In the genomic region with DNA sequence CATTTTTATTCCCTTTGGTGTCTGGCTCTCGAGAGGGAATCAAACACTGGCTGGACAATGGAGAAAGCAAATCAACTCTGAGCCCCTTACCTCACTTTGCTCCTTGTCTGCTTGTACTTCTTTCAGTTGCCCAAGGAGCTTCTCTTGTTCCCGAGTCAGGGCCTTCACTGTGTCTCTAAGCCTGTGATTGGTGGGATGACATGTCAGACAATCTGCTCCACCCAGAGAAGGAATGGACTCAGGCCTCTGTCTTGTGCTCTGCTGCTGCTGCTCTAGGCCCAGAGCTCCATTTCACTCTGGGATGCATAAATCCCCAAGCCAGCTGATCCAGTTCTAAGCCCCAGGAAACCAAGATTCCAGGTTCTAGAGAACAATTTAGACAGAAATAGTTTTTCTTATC, we compare ENCODE assay signal across 25 cellular contexts. TPM values are rescaled to one million over a fixed set of nuclear protein-coding genes. Genes with fewer than 3 reads are reported as not detected.
DNase-seq lines count a peak whose midpoint lies in the region; ATAC-seq and TF ChIP-seq lines count a peak whose summit lies in the region.
"Had no signal": no experiment of that assay in that cellular context is flagged by ENCODE, and none has a peak within 500 bp of the region (broad histone marks: within the 10 kb centered on the region; RNA-seq: fewer than 3 reads in every experiment).

No MANE protein-coding gene starts in this region.

- intact Hi-C loops in naive thymus-derived CD4-positive, alpha-beta T cell (cut with micrococcal nuclease): no loop called here

- H3K9me3 Mint-ChIP-seq in stimulated activated naive B cell treated with anti-CD40 and anti-IgM and Interleukin-4, amounts not matched to agents 10 μg/mL and 1 μg/mL and 100 μg/mL, for 72 hours: no peaks in the 10 kb centered on the region
- H3K9me3 Mint-ChIP-seq in naive thymus-derived CD4-positive, alpha-beta T cell: no peaks in the 10 kb centered on the region
- H3K9me3 Mint-ChIP-seq: CD8-positive, alpha-beta memory T cell; IgD-negative memory B cell had no signal

- ATAC-seq in SK-N-SH treated with all-trans-retinoic acid at 6 μM for 48 hours: peak; percentile 36; the same call in 1 of the 3 replicates
- ATAC-seq in stimulated activated naive B cell treated with anti-CD40 and anti-IgM and Interleukin-4, amounts not matched to agents 10 μg/mL and 1 μg/mL and 100 μg/mL, for 72 hours (replicated peaks): no peak
- ATAC-seq in naive thymus-derived CD4-positive, alpha-beta T cell: no peak
- no peak for ATAC-seq in HG02852 (IDR thresholded peaks at IDR 0.05; ENCODE audit: unreplicated experiment)
- ATAC-seq: Panc1, Right ventricle myocardium inferior had no signal

- H3K36me3 ChIP-seq in SK-N-SH (replicated peaks in 1 of 2; ENCODE audit: control insufficient read depth in 1 of 2, insufficient read depth in 2 of 2, low read length in 1 of 2): peaks cover 25 to 52% of the 10 kb centered on the region in 2 experiments
- H3K36me3 ChIP-seq in adipocyte (ENCODE audit: control insufficient read depth, insufficient read depth, low read length, severe bottlenecking): peaks cover 92% of the 10 kb centered on the region
- H3K36me3 ChIP-seq in naive thymus-derived CD4-positive, alpha-beta T cell (ENCODE audit: control insufficient read depth in 2 of 3, insufficient read depth in 3 of 3, low read length in 3 of 3): peaks cover 16 to 85% (median 23%) of the 10 kb centered on the region in 3 experiments

- H3K36me3 Mint-ChIP-seq in stimulated activated naive B cell treated with anti-CD40 and anti-IgM and Interleukin-4, amounts not matched to agents 10 μg/mL and 1 μg/mL and 100 μg/mL, for 72 hours: peaks cover 26 to 58% of the 10 kb centered on the region in 2 donors
- H3K36me3 Mint-ChIP-seq in naive thymus-derived CD4-positive, alpha-beta T cell: peaks cover 18 to 76% (median 44%) of the 10 kb centered on the region in 5 donors

- H3K4me3 ChIP-seq in SK-N-SH (ENCODE audit: low read depth in 2 of 2, low read length in 1 of 2): no peak overlapping the region
- no peak overlapping the region for H3K4me3 ChIP-seq in adipocyte (ENCODE audit: low read length)
- H3K4me3 ChIP-seq in fibroblast of mammary gland (ENCODE audit: control insufficient read depth, low read depth, low read length): no peak overlapping the region
- no peak overlapping the region for H3K4me3 ChIP-seq in naive thymus-derived CD4-positive, alpha-beta T cell (ENCODE audit: low read length)
- H3K4me3 ChIP-seq: BLaER1 treated with 17β-estradiol and CSF1 and Interleukin-3, amounts not matched to agents 10 nM and 100 nM; SK-N-MC had no signal

- no peaks in the 10 kb centered on the region for H4K20me1 ChIP-seq in SK-N-SH (ENCODE audit: insufficient read depth)

- no peak overlapping the region for H2AFZ ChIP-seq in SK-N-SH (ENCODE audit: low read depth)

- CTCF ChIA-PET in SK-N-SH (lab: Yijun Ruan, JAX): interaction anchor here (1.0 to 2.3 kb wide), 8 partner anchors 17 to 176 kb away, joined by 3 to 11 read pairs (median 3); a partner anchor contains a TSS
- CTCF ChIA-PET in naive thymus-derived CD4-positive, alpha-beta T cell (lab: Charles Lee): interaction anchor here (0.7 to 1.5 kb wide), 2 partner anchors 17 to 347 kb away, joined by 3 to 4 read pairs; no protein-coding TSS in a partner anchor

- H3K27ac ChIP-seq in SK-N-SH (ENCODE audit: low read depth in 2 of 2, low read length in 1 of 2): no peak overlapping the region
- H3K27ac ChIP-seq in naive thymus-derived CD4-positive, alpha-beta T cell (ENCODE audit: low read depth, low read length): no peak overlapping the region
- H3K27ac ChIP-seq: BLaER1 treated with 17β-estradiol and CSF1 and Interleukin-3, amounts not matched to agents 10 nM and 100 nM; SK-N-MC had no signal

- H3K27ac Mint-ChIP-seq in stimulated activated naive B cell treated with anti-CD40 and anti-IgM and Interleukin-4, amounts not matched to agents 10 μg/mL and 1 μg/mL and 100 μg/mL, for 72 hours: peak overlapping the region; percentile 15
- H3K27ac Mint-ChIP-seq in naive thymus-derived CD4-positive, alpha-beta T cell: no peak overlapping the region
- H3K27ac Mint-ChIP-seq: IgD-negative memory B cell had no signal

- TF ChIP-seq RAD21 in SK-N-SH (IDR thresholded peaks at IDR 0.05; ENCODE audit: low read length): no peak

- H3K9ac ChIP-seq in SK-N-SH (no peak overlapping the region), adipocyte (ENCODE audit: low read length) (no peak overlapping the region)
- H3K9ac ChIP-seq: BLaER1 treated with 17β-estradiol and CSF1 and Interleukin-3, amounts not matched to agents 10 nM and 100 nM had no signal

- no peaks in the 10 kb centered on the region for H3K4me1 Mint-ChIP-seq in stimulated activated naive B cell treated with anti-CD40 and anti-IgM and Interleukin-4, amounts not matched to agents 10 μg/mL and 1 μg/mL and 100 μg/mL, for 72 hours
- H3K4me1 Mint-ChIP-seq in naive thymus-derived CD4-positive, alpha-beta T cell: peaks cover 0 to 7% (median under 1%) of the 10 kb centered on the region in 7 donors

- no peak for TF ChIP-seq EP300 in SK-N-SH (IDR thresholded peaks at IDR 0.05; ENCODE audit: borderline replicate concordance in 1 of 2, low read depth in 1 of 2, low read length in 1 of 2)

- POLR2A ChIA-PET in SK-N-SH (lab: Yijun Ruan, JAX): no interaction called here
- POLR2A ChIA-PET in naive thymus-derived CD4-positive, alpha-beta T cell (lab: Charles Lee): interaction anchor here (1.6 kb wide), 1 partner anchor 9 kb away, joined by 4 read pairs; no protein-coding TSS in a partner anchor

- no peak for DNase-seq in SK-N-SH
- DNase-seq in adipocyte (ENCODE audit: low read depth): peak; percentile 15
- peak; percentile 20 for DNase-seq in fibroblast of mammary gland (ENCODE audit: low read depth)
- no peak for DNase-seq in stimulated activated naive B cell treated with anti-CD40 and anti-IgM and Interleukin-4, amounts not matched to agents 10 μg/mL and 1 μg/mL and 100 μg/mL, for 72 hours
- DNase-seq in epidermal melanocyte (ENCODE audit: insufficient read length, low spot score): no peak
- DNase-seq in naive thymus-derived CD4-positive, alpha-beta T cell: no peak
- DNase-seq: 8988T; CD8-positive, alpha-beta memory T cell; DND-41; GF-D8; NCI-H1436 treated with DMSO at 0.1 percent for 48 hours; NCI-H2029 treated with DMSO at 0.1 percent for 48 hours; NCI-H2171 treated with DMSO at 0.1 percent for 48 hours; NCI-H510A; NCI-H774 had no signal

- no peaks in the 10 kb centered on the region for H3K79me2 ChIP-seq in SK-N-SH (ENCODE audit: insufficient read depth)

- H3K4me2 ChIP-seq in SK-N-SH: no peak overlapping the region
- H3K4me2 ChIP-seq: BLaER1 treated with 17β-estradiol and CSF1 and Interleukin-3, amounts not matched to agents 10 nM and 100 nM had no signal

- WGBS in SK-N-SH (ENCODE audit: low lambda C conversion rate): 82% methylated on average over 2 of the region's 2 CpGs

- TF ChIP-seq CTCF in SK-N-SH (IDR thresholded peaks at IDR 0.05) (no peak), fibroblast of mammary gland (conservative IDR thresholded peaks at IDR 0.05; ENCODE audit: control insufficient read depth, insufficient read depth, low read depth, low read length) (no peak)

- no peaks in the 10 kb centered on the region for H3K4me1 ChIP-seq in SK-N-SH (ENCODE audit: control insufficient read depth in 1 of 2, insufficient read depth in 2 of 2, low read depth in 1 of 2, low read length in 1 of 2)
- peaks cover 20% of the 10 kb centered on the region for H3K4me1 ChIP-seq in adipocyte (ENCODE audit: control insufficient read depth, insufficient read depth, low read length)
- H3K4me1 ChIP-seq in naive thymus-derived CD4-positive, alpha-beta T cell (ENCODE audit: control insufficient read depth in 2 of 2, insufficient read depth in 2 of 2, low read length in 2 of 2): no peaks in the 10 kb centered on the region
- H3K4me1 ChIP-seq: BLaER1 treated with 17β-estradiol and CSF1 and Interleukin-3, amounts not matched to agents 10 nM and 100 nM had no signal

- no peak overlapping the region for H3K4me3 Mint-ChIP-seq in stimulated activated naive B cell treated with anti-CD40 and anti-IgM and Interleukin-4, amounts not matched to agents 10 μg/mL and 1 μg/mL and 100 μg/mL, for 72 hours
- no peak overlapping the region for H3K4me3 Mint-ChIP-seq in naive thymus-derived CD4-positive, alpha-beta T cell
- H3K4me3 Mint-ChIP-seq: CD8-positive, alpha-beta memory T cell; IgD-negative memory B cell had no signal

- H3K27me3 Mint-ChIP-seq in stimulated activated naive B cell treated with anti-CD40 and anti-IgM and Interleukin-4, amounts not matched to agents 10 μg/mL and 1 μg/mL and 100 μg/mL, for 72 hours: no peaks in the 10 kb centered on the region
- H3K27me3 Mint-ChIP-seq in naive thymus-derived CD4-positive, alpha-beta T cell: no peaks in the 10 kb centered on the region
- H3K27me3 Mint-ChIP-seq: CD8-positive, alpha-beta memory T cell; IgD-negative memory B cell had no signal

- no peaks in the 10 kb centered on the region for H3K9me2 ChIP-seq in SK-N-SH

- H3F3A ChIP-seq in SK-N-SH (replicated peaks; ENCODE audit: insufficient read depth): no peaks in the 10 kb centered on the region

- no peaks in the 10 kb centered on the region for H3K27me3 ChIP-seq in SK-N-SH (ENCODE audit: insufficient read depth)
- H3K27me3 ChIP-seq in adipocyte (replicated peaks; ENCODE audit: control insufficient read depth, insufficient read depth, low read length): no peaks in the 10 kb centered on the region
- no peaks in the 10 kb centered on the region for H3K27me3 ChIP-seq in naive thymus-derived CD4-positive, alpha-beta T cell (ENCODE audit: control insufficient read depth in 2 of 2, insufficient read depth in 2 of 2, low read length in 2 of 2)
- H3K27me3 ChIP-seq: BLaER1 treated with 17β-estradiol and CSF1 and Interleukin-3, amounts not matched to agents 10 nM and 100 nM had no signal

- H3K9me3 ChIP-seq in SK-N-SH: no peaks in the 10 kb centered on the region
- H3K9me3 ChIP-seq in adipocyte (ENCODE audit: control insufficient read depth, low read length): no peaks in the 10 kb centered on the region
- no peaks in the 10 kb centered on the region for H3K9me3 ChIP-seq in naive thymus-derived CD4-positive, alpha-beta T cell (ENCODE audit: control insufficient read depth in 2 of 3, low read length in 3 of 3)
- H3K9me3 ChIP-seq: BLaER1 treated with 17β-estradiol and CSF1 and Interleukin-3, amounts not matched to agents 10 nM and 100 nM had no signal

RNA-seq across cellular contexts. Expression of a gene that starts 7.6 kb away (rescaled TPM):
- 72.1 and 130 TPM in 2 replicates for polyA plus RNA-seq in SK-N-SH (2012; rRNA removed)
- polyA plus RNA-seq in SK-N-SH (2012; cell fraction: cytosol; rRNA removed): 43.0 and 60.7 TPM in 2 replicates
- 261 and 365 TPM in 2 replicates for polyA plus RNA-seq in SK-N-SH (2012; cell fraction: nucleus; rRNA removed)
- total RNA-seq in naive thymus-derived CD4-positive, alpha-beta T cell: 100 to 1,000 TPM in 3 of 5 experiments, 10 to 100 TPM in 2; 66.1 to 175 (median 137) TPM
- 10 to 100 TPM; 58.7 to 68.9 TPM for polyA plus RNA-seq in naive thymus-derived CD4-positive, alpha-beta T cell

RNA-seq across cellular contexts. Expression of a gene that starts 32.1 kb away (rescaled TPM):
- polyA plus RNA-seq in SK-N-SH (2012; rRNA removed): not detected in 2 replicates
- polyA plus RNA-seq in SK-N-SH (2012; cell fraction: cytosol; rRNA removed): not detected in 2 replicates
- polyA plus RNA-seq in SK-N-SH (2012; cell fraction: nucleus; rRNA removed): not detected in 2 replicates
- not detected for total RNA-seq in naive thymus-derived CD4-positive, alpha-beta T cell
- not detected for polyA plus RNA-seq in naive thymus-derived CD4-positive, alpha-beta T cell
- total RNA-seq: CD8-positive, alpha-beta memory T cell; H4; HT1080; LHCN-M2 had no signal
- polyA plus RNA-seq: CD8-positive, alpha-beta memory T cell; IgD-negative memory B cell had no signal

RNA-seq across cellular contexts. Expression of a gene that starts 43.8 kb away (rescaled TPM):
- polyA plus RNA-seq in SK-N-SH (2012; rRNA removed): 309 and 319 TPM in 2 replicates
- polyA plus RNA-seq in SK-N-SH (2012; cell fraction: cytosol; rRNA removed): 231 and 288 TPM in 2 replicates
- 116 and 117 TPM in 2 replicates for polyA plus RNA-seq in SK-N-SH (2012; cell fraction: nucleus; rRNA removed)
- total RNA-seq in naive thymus-derived CD4-positive, alpha-beta T cell: 100 to 1,000 TPM; 237 to 332 (median 275) TPM
- polyA plus RNA-seq in naive thymus-derived CD4-positive, alpha-beta T cell: 100 to 1,000 TPM; 586 to 659 TPM

Comparison
In these comparisons a context has a peak if more than half of its experiments do, and no peak if none do; other contexts are left out.
1. DNase-seq: peak in adipocyte (single experiment) and fibroblast of mammary gland (single experiment); none in SK-N-SH (single experiment), stimulated activated naive B cell treated with anti-CD40 and anti-IgM and Interleukin-4, amounts not matched to agents 10 μg/mL and 1 μg/mL and 100 μg/mL, for 72 hours (single experiment), epidermal melanocyte (single experiment) and naive thymus-derived CD4-positive, alpha-beta T cell (0 of 9).